Comparison of ENCODE assay signal across 15 cellular contexts in genomic region chr11:80967649-80968048, GRCh38.
DNase-seq lines count a peak whose midpoint lies in the region; ATAC-seq and TF ChIP-seq lines count a peak whose summit lies in the region.
"Had no signal": no experiment of that assay in that cellular context is flagged by ENCODE, and none has a peak within 500 bp of the region (broad histone marks: within the 10 kb centered on the region; RNA-seq: fewer than 3 reads in every experiment).

No MANE protein-coding gene starts in this region.

- no TSS peak for BruUV-seq in PC-3 (replicated peaks; lab: Mats Ljungman, UMichigan)

- TF ChIP-seq CTCF in GM06990 (IDR thresholded peaks at IDR 0.05; ENCODE audit: insufficient read depth, low read length, poor library complexity, severe bottlenecking), result no peak
- no peak for TF ChIP-seq CTCF in PC-3 (conservative IDR thresholded peaks at IDR 0.05; ENCODE audit: low read depth, low read length)
- TF ChIP-seq CTCF in fibroblast of villous mesenchyme (IDR thresholded peaks at IDR 0.05; ENCODE audit: insufficient read depth, low read depth, low read length), result no peak
- no peak for TF ChIP-seq CTCF in lower leg skin (IDR thresholded peaks at IDR 0.05)

- POLR2A ChIA-PET in PC-3 (lab: Charles Lee; ENCODE audit: unreplicated experiment), result no interaction called here

- intact Hi-C loops in PC-3 (cut with micrococcal nuclease) (no loop called here), head of caudate nucleus (cut with DNase I) (no loop called here), lower leg skin (cut with DNase I; ENCODE audit: low total_unique reads) (no loop called here)

- WGBS in lower leg skin, 2 donors, result 82 to 89% methylated on average over 5 of the region's 5 CpGs

- H3F3A ChIP-seq in PC-3 (ENCODE audit: low read length, unreplicated experiment), result no peaks in the 10 kb centered on the region

- H3K27me3 ChIP-seq in GM06990 (replicated peaks; ENCODE audit: control insufficient read depth, insufficient read depth, low read length), result no peaks in the 10 kb centered on the region; the same call in 1 of the 2 replicates
- H3K27me3 ChIP-seq in Karpas-422 (ENCODE audit: low read length), result no peaks in the 10 kb centered on the region
- H3K27me3 ChIP-seq in PC-3 (ENCODE audit: low read length), result no peaks in the 10 kb centered on the region

- no peaks in the 10 kb centered on the region for H3K4me1 ChIP-seq in Karpas-422 (ENCODE audit: low read length)
- no peaks in the 10 kb centered on the region for H3K4me1 ChIP-seq in PC-3 (ENCODE audit: insufficient read depth, low read length)
- H3K4me1 ChIP-seq: Caco-2 had no signal

- peaks cover 7% of the 10 kb centered on the region for H3K9me3 ChIP-seq in Karpas-422 (ENCODE audit: low read length)
- H3K9me3 ChIP-seq in PC-3 (ENCODE audit: low read length), result 0 out of 2 replicates have a peak, but pooled peaks cover 4% of the 10 kb centered on the region
- H3K9me3 ChIP-seq: Caco-2 had no signal

- H4K20me1 ChIP-seq in Karpas-422 (ENCODE audit: insufficient read depth, low read depth, low read length), result no peaks in the 10 kb centered on the region
- no peaks in the 10 kb centered on the region for H4K20me1 ChIP-seq in PC-3 (ENCODE audit: low read length)

- H3K4me2 ChIP-seq in Karpas-422 (ENCODE audit: low read depth, low read length, poor library complexity, severe bottlenecking), result peak overlapping the region; percentile 14
- H3K4me2 ChIP-seq in PC-3 (ENCODE audit: low read length), result peak overlapping the region; percentile 74
- H3K4me2 ChIP-seq: GM23338 had no signal

- DNase-seq in GM06990 (ENCODE audit: extremely low read depth, insufficient read length) (no peak), Karpas-422 (no peak), PC-3 (no peak), fibroblast of villous mesenchyme (ENCODE audit: low read depth) (no peak), head of caudate nucleus (no peak), DMS79 treated with DMSO at 0.1 percent for 48 hours (lab: John Stamatoyannopoulos, UW) (no peak), lower leg skin (ENCODE audit: low spot score in 2 of 2) (no peak)
- DNase-seq: Caco-2; CD8-positive, alpha-beta memory T cell; GF-D8; H9 had no signal

- H3K9me2 ChIP-seq in Karpas-422 (replicated peaks; ENCODE audit: insufficient read depth, low read length), result no peaks in the 10 kb centered on the region
- H3K9me2 ChIP-seq in PC-3 (replicated peaks; ENCODE audit: low read length), result no peaks in the 10 kb centered on the region

- no peak overlapping the region for H3K9ac ChIP-seq in Karpas-422 (ENCODE audit: low read length)
- H3K9ac ChIP-seq in PC-3 (ENCODE audit: low read length), result no peak overlapping the region

- no peak overlapping the region for H3K27ac ChIP-seq in Karpas-422 (ENCODE audit: low read length)
- no peak overlapping the region for H3K27ac ChIP-seq in PC-3 (ENCODE audit: low read length)

- no peaks in the 10 kb centered on the region for H3K36me3 ChIP-seq in GM06990 (ENCODE audit: control insufficient read depth, insufficient read depth, low read length)
- H3K36me3 ChIP-seq in Karpas-422 (ENCODE audit: insufficient read depth, low read length), result no peaks in the 10 kb centered on the region
- H3K36me3 ChIP-seq in PC-3 (ENCODE audit: low read depth, low read length), result no peaks in the 10 kb centered on the region

- H3K79me2 ChIP-seq in Karpas-422 (ENCODE audit: low read length) (no peaks in the 10 kb centered on the region), PC-3 (ENCODE audit: low read length) (no peaks in the 10 kb centered on the region)

- ATAC-seq in PC-3 (no peak), HG02938 (IDR thresholded peaks at IDR 0.05; ENCODE audit: unreplicated experiment) (no peak)
- ATAC-seq: GM12878, GM23338, K562 had no signal

- H2AFZ ChIP-seq in Karpas-422 (ENCODE audit: low read length), result no peak overlapping the region
- peak overlapping the region; percentile 68 for H2AFZ ChIP-seq in PC-3 (ENCODE audit: low read length)
- H2AFZ ChIP-seq: GM23338 had no signal

- TF ChIP-seq POLR2A in lower leg skin (IDR thresholded peaks at IDR 0.05), result no peak

- peak overlapping the region; percentile 5; the same call in 1 of the 2 replicates for H3K4me3 ChIP-seq in GM06990 (replicated peaks; ENCODE audit: low read depth, low read length)
- no peak overlapping the region for H3K4me3 ChIP-seq in Karpas-422 (ENCODE audit: low read length)
- H3K4me3 ChIP-seq in PC-3 (ENCODE audit: low read length), result peak overlapping the region; percentile 56
- H3K4me3 ChIP-seq in fibroblast of villous mesenchyme (ENCODE audit: low read depth, low read length), result peak overlapping the region; percentile 14
- H3K4me3 ChIP-seq in lower leg skin (ENCODE audit: low read depth, poor library complexity, severe bottlenecking), result no peak overlapping the region
- H3K4me3 ChIP-seq: GM12878, GM23338, K562 had no signal

- CTCF ChIA-PET in PC-3 (lab: Charles Lee), result no interaction called here

Comparison
In these comparisons a context has a peak if more than half of its experiments do, and no peak if none do; other contexts are left out.
1. H3K4me3 ChIP-seq: peak in GM06990 (single experiment), PC-3 (single experiment) and fibroblast of villous mesenchyme (single experiment); none in Karpas-422 (single experiment) and lower leg skin (single experiment).